8 cellular contexts compared by ENCODE assay signal in the genomic region with DNA sequence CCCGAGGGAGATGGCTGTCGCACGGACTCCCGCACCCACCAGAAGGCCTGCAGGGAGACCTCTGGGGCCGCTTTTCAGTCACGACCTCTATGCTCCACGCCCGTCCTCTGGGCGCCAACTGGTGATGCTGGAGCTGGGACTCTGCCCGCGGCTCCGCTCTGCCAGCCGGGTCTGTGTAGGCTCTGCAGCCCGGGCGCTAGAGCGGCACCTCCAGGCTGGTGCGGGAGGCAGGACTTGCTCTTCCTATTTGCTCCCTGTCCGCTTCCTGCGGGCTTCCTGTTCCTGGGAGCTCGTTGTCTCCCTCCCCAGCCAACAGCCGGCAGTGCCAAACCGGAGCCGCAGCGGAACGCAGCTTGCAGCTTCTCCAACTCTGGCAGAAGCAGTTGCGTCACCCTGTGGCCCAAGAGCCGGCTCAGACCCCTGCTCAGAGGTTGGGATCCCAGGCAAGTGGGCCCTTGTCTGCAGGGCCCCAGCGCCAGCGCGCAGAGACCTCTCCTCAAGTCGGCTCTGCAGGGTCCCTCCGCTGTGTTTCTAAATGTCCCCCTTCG.
DNase-seq lines count a peak whose midpoint lies in the region; ATAC-seq lines count a peak whose summit lies in the region.

No MANE protein-coding gene starts in this region.

- H3K27me3 ChIP-seq in subcutaneous abdominal adipose tissue (ENCODE audit: control insufficient read depth in 5 of 5, insufficient read depth in 4 of 5, low read length in 5 of 5) = no peaks in the 10 kb centered on the region

- peak; percentile 48 to 78 for DNase-seq in Kasumi-1 (lab: John Stamatoyannopoulos, UW)
- peak; percentile 34 for DNase-seq in cerebellar cortex (ENCODE audit: low spot score)
- DNase-seq in left lobe of liver (ENCODE audit: low spot score) = peak; percentile 77
- no peak for DNase-seq in NCI-H748 treated with DMSO at 0.1 percent for 48 hours (lab: John Stamatoyannopoulos, UW)
- no peak for DNase-seq in dedifferentiated amniotic fluid mesenchymal stem cell (ENCODE audit: extremely low spot score)
- DNase-seq in NCI-H187 (lab: John Stamatoyannopoulos, UW) = no peak

- no peaks in the 10 kb centered on the region for H3K36me3 ChIP-seq in subcutaneous abdominal adipose tissue (ENCODE audit: control insufficient read depth in 5 of 5, insufficient read depth in 5 of 5, low read length in 5 of 5)

- ATAC-seq in left lobe of liver = peak; percentile 96
- ATAC-seq in GM21360 (IDR thresholded peaks at IDR 0.05; ENCODE audit: unreplicated experiment) = no peak

- peaks cover 0 to 13% (median 7%) of the 10 kb centered on the region in 5 donors for H3K9me3 ChIP-seq in subcutaneous abdominal adipose tissue (ENCODE audit: control insufficient read depth in 5 of 5, low read length in 5 of 5)

- H3K9ac ChIP-seq in subcutaneous abdominal adipose tissue (ENCODE audit: low read length in 5 of 5) = peak overlapping the region in 1 of 5 donors; percentile 26

- H3K27ac ChIP-seq in subcutaneous abdominal adipose tissue (ENCODE audit: low read depth, low read length) = no peak overlapping the region

- H3K4me1 ChIP-seq in subcutaneous abdominal adipose tissue (ENCODE audit: control insufficient read depth in 5 of 5, insufficient read depth in 5 of 5, low read length in 5 of 5) = peaks cover 0 to 27% (median 20%) of the 10 kb centered on the region in 5 donors

- H3K4me3 ChIP-seq in subcutaneous abdominal adipose tissue (ENCODE audit: low read depth in 1 of 5, low read length in 5 of 5) = peak overlapping the region in 4 of 5 donors; percentile 49 to 54 (median 50)

Comparison
In these comparisons a context has a peak if more than half of its experiments do, and no peak if none do; other contexts are left out.
1. DNase-seq: peak in Kasumi-1 (2 of 2), cerebellar cortex (single experiment) and left lobe of liver (single experiment); none in NCI-H748 treated with DMSO at 0.1 percent for 48 hours (single experiment), dedifferentiated amniotic fluid mesenchymal stem cell (single experiment) and NCI-H187 (0 of 2).